8 cellular contexts compared by ENCODE assay signal in the genomic region with DNA sequence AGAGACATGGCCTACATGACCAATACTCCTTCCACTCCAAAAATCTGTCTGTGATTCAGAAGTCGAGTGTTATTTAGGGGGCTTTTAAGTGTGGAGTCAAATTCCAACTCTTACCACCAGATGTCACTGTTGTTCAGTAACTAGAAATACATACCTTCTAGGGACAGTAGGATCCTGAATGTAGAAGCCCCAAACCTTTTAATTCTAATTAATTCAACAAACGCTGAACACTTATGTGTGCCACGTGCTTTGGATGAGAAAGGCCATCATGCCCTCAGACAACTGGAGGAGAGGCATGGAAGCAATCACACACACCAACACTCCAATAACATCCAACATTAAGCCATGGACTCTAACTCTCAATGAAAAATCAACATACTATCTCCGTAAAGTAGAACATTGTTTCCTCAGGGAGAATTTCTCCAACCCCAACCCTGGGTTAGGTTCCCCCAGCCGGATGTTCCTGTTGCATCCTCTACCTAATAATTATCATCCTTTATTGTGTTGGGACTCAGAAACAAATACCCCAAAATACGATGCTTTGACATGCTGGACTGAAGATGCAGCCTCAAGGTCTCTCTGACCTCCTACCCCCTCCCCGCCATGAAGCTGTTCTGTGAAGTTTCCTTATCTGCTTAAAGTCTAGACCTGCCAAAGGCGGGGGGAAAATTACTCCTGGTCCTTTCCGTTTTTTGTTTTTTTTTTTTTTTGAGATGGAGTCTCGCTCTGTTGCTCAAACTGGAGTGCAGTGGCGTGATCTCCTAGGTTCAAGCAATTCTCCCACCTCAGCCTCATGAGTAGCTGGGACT. TPM values are rescaled to one million over a fixed set of nuclear protein-coding genes. Genes with fewer than 3 reads are reported as not detected.
DNase-seq lines count a peak whose midpoint lies in the region; FAIRE-seq and TF ChIP-seq lines count a peak whose summit lies in the region.

No MANE protein-coding gene starts in this region.

- intact Hi-C loops in CD14-positive monocyte (cut with micrococcal nuclease): loop anchor here (2.0 to 10.0 kb wide), 3 partner anchors 54 to 104 kb away; no protein-coding TSS in a partner anchor
- intact Hi-C loops in tibial artery (cut with DNase I; ENCODE audit: low total_unique reads): loop anchor here (2.0 to 5.0 kb wide), 2 partner anchors 51 to 100 kb away; no protein-coding TSS in a partner anchor

- peaks cover 26 to 48% of the 10 kb centered on the region in 2 donors for H3K36me3 Mint-ChIP-seq in CD14-positive monocyte

- whole genome bisulfite sequencing in liver: 60% methylated on average over 11 of the region's 11 CpGs

- H3K27me3 Mint-ChIP-seq in CD14-positive monocyte (ENCODE audit: low read depth in 3 of 3): peaks cover 0 to 2% (median 1%) of the 10 kb centered on the region in 3 donors

- H3K36me3 ChIP-seq in liver (ENCODE audit: control insufficient read depth in 4 of 4, insufficient read depth in 3 of 4, low read depth in 1 of 4, low read length in 3 of 4): peaks cover 0 to 7% (median 4%) of the 10 kb centered on the region in 4 donors
- H3K36me3 ChIP-seq in tibial artery: peaks cover 4 to 28% (median 24%) of the 10 kb centered on the region in 3 donors

- H3K9ac ChIP-seq in liver (ENCODE audit: low read depth in 1 of 2, low read length in 2 of 2): peak overlapping the region; percentile 36 to 47

- H3K9me3 ChIP-seq in liver (ENCODE audit: control insufficient read depth in 4 of 4, low read length in 3 of 4): no peaks in the 10 kb centered on the region
- no peaks in the 10 kb centered on the region for H3K9me3 ChIP-seq in tibial artery

- no peak for TF ChIP-seq POLR2A in GM12891 (IDR thresholded peaks at IDR 0.05; ENCODE audit: low read depth, low read length)

- no peaks in the 10 kb centered on the region for H3K27me3 ChIP-seq in liver (ENCODE audit: control insufficient read depth in 4 of 4, insufficient read depth in 4 of 4, low read length in 3 of 4)
- no peaks in the 10 kb centered on the region for H3K27me3 ChIP-seq in tibial artery

- peak overlapping the region in 3 of 7 donors; percentile 35 to 56 (median 51) for H3K27ac Mint-ChIP-seq in CD14-positive monocyte

- H3K27ac ChIP-seq in liver (ENCODE audit: low read depth in 1 of 2, low read length in 2 of 2) (peak overlapping the region; percentile 70 to 73), tibial artery (peak overlapping the region; percentile 52 to 56)

- H3K4me3 ChIP-seq in liver (ENCODE audit: low read depth in 1 of 3, low read length in 3 of 3) (no peak overlapping the region), tibial artery (no peak overlapping the region)

- peak; percentile 83 to 84 for TF ChIP-seq RAD21 in liver (IDR thresholded peaks at IDR 0.05)

- H3K4me1 ChIP-seq in liver (ENCODE audit: control insufficient read depth in 4 of 4, insufficient read depth in 4 of 4, low read length in 3 of 4) (peaks cover 4 to 43% (median 37%) of the 10 kb centered on the region in 4 donors), tibial artery (peaks cover 0 to 26% (median 12%) of the 10 kb centered on the region in 4 donors)

- H3K4me3 Mint-ChIP-seq in CD14-positive monocyte: no peak overlapping the region

- TF ChIP-seq CTCF in CD14-positive monocyte (IDR thresholded peaks at IDR 0.05) (peak; percentile 84), liver (IDR thresholded peaks at IDR 0.05; ENCODE audit: low read depth, low read length, missing input control) (peak; percentile 79), tibial artery (IDR thresholded peaks at IDR 0.05) (peak; percentile 76 to 91)

- peaks cover 5% of the 10 kb centered on the region for H3K4me1 Mint-ChIP-seq in CD14-positive monocyte

- DNase-seq in CD14-positive monocyte (ENCODE audit: low spot score) (no peak), GM12891 (ENCODE audit: insufficient read length, low spot score) (no peak), HuH-7 (ENCODE audit: low spot score) (peak; percentile 85), OCI-M1 (lab: John Stamatoyannopoulos, UW) (peak; percentile 84), cerebellum (ENCODE audit: low spot score) (peak; percentile 65), tibial artery (no peak), cortex of kidney (lab: John Stamatoyannopoulos, UW) (no peak)

- peaks cover 0 to 2% (median 0%) of the 10 kb centered on the region in 7 donors for H3K9me3 Mint-ChIP-seq in CD14-positive monocyte

- FAIRE-seq in GM12891 (lab: Jason Lieb, UNC): peak; percentile 85

TF ChIP-seq in GM12891, 5 proteins besides CTCF, POLR2A, EP300 and RAD21:
- no peak for TF ChIP-seq POLR2AphosphoS5 (IDR thresholded peaks at IDR 0.05; ENCODE audit: low read depth, low read length)
- TF ChIP-seq POU2F2 (IDR thresholded peaks at IDR 0.05; ENCODE audit: low read depth, low read length): no peak
- no peak for TF ChIP-seq SPI1 (IDR thresholded peaks at IDR 0.05; ENCODE audit: low read depth, low read length)
- TF ChIP-seq PAX5 (IDR thresholded peaks at IDR 0.05; ENCODE audit: insufficient read depth, low read length, severe bottlenecking): no peak
- TF ChIP-seq TAF1 (IDR thresholded peaks at IDR 0.05; ENCODE audit: low read depth, low read length): no peak

TF ChIP-seq in liver, 16 proteins besides CTCF, POLR2A, EP300 and RAD21:
- TF ChIP-seq FOXA1 (IDR thresholded peaks at IDR 0.05) (no peak), FOXA2 (IDR thresholded peaks at IDR 0.05) (no peak), JUND (IDR thresholded peaks at IDR 0.05) (no peak), YY1 (IDR thresholded peaks at IDR 0.05) (no peak)
- TF ChIP-seq, protein P1, sequence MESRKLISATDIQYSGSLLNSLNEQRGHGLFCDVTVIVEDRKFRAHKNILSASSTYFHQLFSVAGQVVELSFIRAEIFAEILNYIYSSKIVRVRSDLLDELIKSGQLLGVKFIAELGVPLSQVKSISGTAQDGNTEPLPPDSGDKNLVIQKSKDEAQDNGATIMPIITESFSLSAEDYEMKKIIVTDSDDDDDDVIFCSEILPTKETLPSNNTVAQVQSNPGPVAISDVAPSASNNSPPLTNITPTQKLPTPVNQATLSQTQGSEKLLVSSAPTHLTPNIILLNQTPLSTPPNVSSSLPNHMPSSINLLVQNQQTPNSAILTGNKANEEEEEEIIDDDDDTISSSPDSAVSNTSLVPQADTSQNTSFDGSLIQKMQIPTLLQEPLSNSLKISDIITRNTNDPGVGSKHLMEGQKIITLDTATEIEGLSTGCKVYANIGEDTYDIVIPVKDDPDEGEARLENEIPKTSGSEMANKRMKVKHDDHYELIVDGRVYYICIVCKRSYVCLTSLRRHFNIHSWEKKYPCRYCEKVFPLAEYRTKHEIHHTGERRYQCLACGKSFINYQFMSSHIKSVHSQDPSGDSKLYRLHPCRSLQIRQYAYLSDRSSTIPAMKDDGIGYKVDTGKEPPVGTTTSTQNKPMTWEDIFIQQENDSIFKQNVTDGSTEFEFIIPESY (IDR thresholded peaks at IDR 0.05): no peak

RNA-seq across cellular contexts. Expression of a gene that starts 8.0 kb away (rescaled TPM):
- polyA plus RNA-seq in CD14-positive monocyte (1 to 10 TPM in 1 of 2 donors, under 1 TPM in 1; 0.97 to 2.4 TPM), liver (1 to 10 TPM in 1 of 2 donors, under 1 TPM in 1; 0.69 to 1.4 TPM)
- 0.64 TPM for polyA plus RNA-seq in GM12891 (2012; ENCODE audit: low read depth, missing spikeins)
- total RNA-seq in cerebellum (1.4 TPM), liver (1 to 10 TPM in 1 of 2 donors, under 1 TPM in 1; 0.42 to 2.3 TPM)

RNA-seq across cellular contexts. Expression of a gene that starts 23.2 kb away (rescaled TPM):
- polyA plus RNA-seq in CD14-positive monocyte (100 to 1,000 TPM; 104 to 115 TPM), liver (100 to 1,000 TPM; 256 TPM)
- polyA plus RNA-seq in GM12891 (2012; ENCODE audit: low read depth, missing spikeins): 115 TPM
- total RNA-seq in cerebellum (75.1 TPM), liver (100 to 1,000 TPM; 117 to 234 TPM)

RNA-seq across cellular contexts. Expression of a gene that starts 28.1 kb away (rescaled TPM):
- polyA plus RNA-seq in CD14-positive monocyte (not detected), liver (1 to 10 TPM; 7.3 to 9.2 TPM)
- polyA plus RNA-seq in GM12891 (2012; ENCODE audit: low read depth, missing spikeins): 0.46 TPM
- total RNA-seq in cerebellum (not detected), liver (10 to 100 TPM; 12.5 to 19.3 TPM)

Comparison
In these comparisons a context has a peak if more than half of its experiments do, and no peak if none do; other contexts are left out.
1. DNase-seq: peak in HuH-7 (single experiment), OCI-M1 (single experiment) and cerebellum (single experiment); none in CD14-positive monocyte (single experiment), GM12891 (single experiment), tibial artery (0 of 2) and cortex of kidney (single experiment).
2. RNA of a gene that starts 28.1 kb away (total RNA-seq): 12.5 to 19.3 TPM in liver; not detected in cerebellum (single experiment); every median in the first group is over 10 times any median in the second.
3. Peak in every context shown above with its lines, with median percentiles within 50 percentile points of each other: CTCF ChIP-seq.